Comparison of ENCODE assay signal across 21 cellular contexts in genomic region chr16:69323428-69323827, GRCh38. TPM values are rescaled to one million over a fixed set of nuclear protein-coding genes. Genes with fewer than 3 reads are reported as not detected.
DNase-seq lines count a peak whose midpoint lies in the region; ATAC-seq and TF ChIP-seq lines count a peak whose summit lies in the region.
"Had no signal": no experiment of that assay in that cellular context is flagged by ENCODE, and none has a peak within 500 bp of the region (broad histone marks: within the 10 kb centered on the region; RNA-seq: fewer than 3 reads in every experiment).

No MANE protein-coding gene starts in this region.

- no peak overlapping the region for H3K4me3 Mint-ChIP-seq in GM23338
- H3K4me3 Mint-ChIP-seq: CD8-positive, alpha-beta memory T cell had no signal

- H3K27ac Mint-ChIP-seq in GM23338: no peak overlapping the region

- H3K9me3 ChIP-seq in skeletal muscle tissue (ENCODE audit: control insufficient read depth in 3 of 3, low read length in 3 of 3): no peaks in the 10 kb centered on the region
- no peaks in the 10 kb centered on the region for H3K9me3 ChIP-seq in HAP-1
- no peaks in the 10 kb centered on the region for H3K9me3 ChIP-seq in left ventricle myocardium inferior (replicated peaks)
- H3K9me3 ChIP-seq: BE2C, SJSA1 had no signal

- no peaks in the 10 kb centered on the region for H3K9me3 Mint-ChIP-seq in GM23338
- H3K9me3 Mint-ChIP-seq: CD8-positive, alpha-beta memory T cell had no signal

- ATAC-seq in GM23338 (no peak), HG03432 (IDR thresholded peaks at IDR 0.05; ENCODE audit: unreplicated experiment) (no peak)
- ATAC-seq: HCT116, PC-3 had no signal

- H3K27me3 ChIP-seq in GM23338 (ENCODE audit: insufficient read depth): no peaks in the 10 kb centered on the region
- H3K27me3 ChIP-seq in skeletal muscle tissue (ENCODE audit: control insufficient read depth in 3 of 3, insufficient read depth in 3 of 3, low read length in 3 of 3): no peaks in the 10 kb centered on the region
- no peaks in the 10 kb centered on the region for H3K27me3 ChIP-seq in HAP-1 (ENCODE audit: low read depth)
- H3K27me3 ChIP-seq in left ventricle myocardium inferior (ENCODE audit: low read depth): no peaks in the 10 kb centered on the region
- H3K27me3 ChIP-seq: BE2C, SJSA1 had no signal

- H3K27ac ChIP-seq in 22Rv1 (peak overlapping the region; percentile 20; the same call in 1 of the 2 replicates), GM23338 (ENCODE audit: low read depth) (peak overlapping the region; percentile 39; the same call in 1 of the 2 replicates), skeletal muscle tissue (ENCODE audit: low read depth, low read length) (peak overlapping the region; percentile 86), left ventricle myocardium inferior (replicated peaks) (no peak overlapping the region)
- H3K27ac ChIP-seq: KMS-11, SJSA1 had no signal

- intact Hi-C loops in left ventricle myocardium inferior (cut with micrococcal nuclease): no loop called here

- in situ Hi-C loops in HAP-1 (cut with MboI; ENCODE audit: low sequenced_read_pairs): no loop called here

- no peak overlapping the region for H2AFZ ChIP-seq in GM23338

- peak overlapping the region in 1 of 3 donors; percentile 54 for H3K9ac ChIP-seq in skeletal muscle tissue (ENCODE audit: low read depth in 1 of 3, low read length in 3 of 3)
- H3K9ac ChIP-seq: KMS-11 had no signal

- TF ChIP-seq CTCF in 22Rv1 (IDR thresholded peaks at IDR 0.05) (no peak), GM23338 (conservative IDR thresholded peaks at IDR 0.05; ENCODE audit: low read depth in 2 of 2) (no peak), left ventricle myocardium inferior (IDR thresholded peaks at IDR 0.05; ENCODE audit: borderline replicate concordance) (no peak)

- no peak overlapping the region for H3K4me2 ChIP-seq in GM23338
- H3K4me2 ChIP-seq: KMS-11 had no signal

- H3F3A ChIP-seq in GM23338 (replicated peaks; ENCODE audit: low read depth): peaks cover 23% of the 10 kb centered on the region; the same call in 1 of the 2 replicates

- H3K4me3 ChIP-seq in GM23338 (no peak overlapping the region), skeletal muscle tissue (ENCODE audit: low read length in 3 of 3) (no peak overlapping the region), HAP-1 (no peak overlapping the region), left ventricle myocardium inferior (no peak overlapping the region)
- H3K4me3 ChIP-seq: SJSA1 had no signal

- H3K4me1 ChIP-seq in GM23338 (ENCODE audit: insufficient read depth) (peaks cover 11% of the 10 kb centered on the region), skeletal muscle tissue (ENCODE audit: control insufficient read depth in 3 of 3, insufficient read depth in 3 of 3, low read length in 3 of 3) (peaks cover 27 to 57% (median 45%) of the 10 kb centered on the region in 3 donors), HAP-1 (peaks cover 7% of the 10 kb centered on the region), left ventricle myocardium inferior (peaks cover 42% of the 10 kb centered on the region)

- H3K79me2 ChIP-seq in GM23338 (replicated peaks; ENCODE audit: insufficient read depth): peaks cover 41% of the 10 kb centered on the region

- H3K36me3 ChIP-seq in GM23338 (ENCODE audit: insufficient read depth) (peaks cover 15% of the 10 kb centered on the region), skeletal muscle tissue (ENCODE audit: control insufficient read depth in 3 of 3, insufficient read depth in 3 of 3, low read length in 3 of 3) (peaks cover 62 to 69% (median 66%) of the 10 kb centered on the region in 3 donors), HAP-1 (replicated peaks) (peaks cover 91% of the 10 kb centered on the region), left ventricle myocardium inferior (peaks cover 88% of the 10 kb centered on the region)

- H4K20me1 ChIP-seq in GM23338 (replicated peaks; ENCODE audit: insufficient read depth): peaks cover 42% of the 10 kb centered on the region

- no peaks in the 10 kb centered on the region for H3K9me2 ChIP-seq in GM23338 (ENCODE audit: insufficient read depth)

- H3K36me3 Mint-ChIP-seq in GM23338 (ENCODE audit: low read depth): peaks cover 89% of the 10 kb centered on the region

- DNase-seq in GM23338 (ENCODE audit: low spot score) (no peak), kidney tubule cell (ENCODE audit: low spot score) (peak; percentile 25), HAP-1 (ENCODE audit: low spot score in 2 of 2) (no peak), left ventricle myocardium inferior (no peak)
- DNase-seq: BE2C; CD8-positive, alpha-beta memory T cell; DMS79; NCI-H1048; NCI-H1436 treated with DMSO at 0.1 percent for 48 hours; NCI-H2029 treated with DMSO at 0.1 percent for 48 hours; NCI-H2171 treated with DMSO at 0.1 percent for 48 hours; NCI-H774; PC-3 had no signal

- peaks cover 21% of the 10 kb centered on the region for H3K27me3 Mint-ChIP-seq in GM23338 (ENCODE audit: insufficient read depth, low read depth, poor library complexity)
- H3K27me3 Mint-ChIP-seq: CD8-positive, alpha-beta memory T cell had no signal

- H3K4me1 Mint-ChIP-seq in GM23338: peaks cover 8% of the 10 kb centered on the region

TF ChIP-seq in GM23338, 12 proteins besides CTCF, POLR2A, EP300 and RAD21:
- TF ChIP-seq NANOG (IDR thresholded peaks at IDR 0.05; ENCODE audit: borderline replicate concordance): no peak
- no peak for TF ChIP-seq STAT1 (IDR thresholded peaks at IDR 0.05; ENCODE audit: unreplicated experiment)
- TF ChIP-seq JUNB (IDR thresholded peaks at IDR 0.05; ENCODE audit: unreplicated experiment): no peak
- TF ChIP-seq ETS1 (IDR thresholded peaks at IDR 0.05): no peak
- TF ChIP-seq CREB1 (CRISPR knock-in tag; IDR thresholded peaks at IDR 0.05; ENCODE audit: low read depth): no peak
TF ChIP-seq in GM23338: peak in this region for 0.

RNA-seq across cellular contexts. Expression of gene PDF, which starts 7.0 kb away (rescaled TPM):
- total RNA-seq in GM23338 (2014; rRNA removed; shearing (Covaris generic)): 43.4 and 48.7 TPM in 2 replicates
- polyA plus RNA-seq in GM23338 (2016; fragmentation: Nextera tagmentation; extraction: Ambion mirVana): 16.2 and 18.8 TPM in 2 replicates
- total RNA-seq in skeletal muscle tissue (6.8 TPM), left ventricle myocardium inferior (6.0 TPM)

RNA-seq across cellular contexts. Expression of gene VPS4A, which starts 12.3 kb away (rescaled TPM):
- 25.2 and 32.7 TPM in 2 replicates for total RNA-seq in GM23338 (2014; rRNA removed; shearing (Covaris generic))
- 28.8 and 29.1 TPM in 2 replicates for polyA plus RNA-seq in GM23338 (2016; fragmentation: Nextera tagmentation; extraction: Ambion mirVana)
- total RNA-seq in skeletal muscle tissue: 25.6 TPM
- 27.4 TPM for total RNA-seq in left ventricle myocardium inferior

RNA-seq across cellular contexts. Expression of gene COG8, which starts 15.9 kb away (rescaled TPM):
- total RNA-seq in GM23338 (2014; rRNA removed; shearing (Covaris generic)): 55.7 and 79.9 TPM in 2 replicates
- polyA plus RNA-seq in GM23338 (2016; fragmentation: Nextera tagmentation; extraction: Ambion mirVana): 18.2 and 21.4 TPM in 2 replicates
- total RNA-seq in skeletal muscle tissue (36.0 TPM), left ventricle myocardium inferior (24.1 TPM)

RNA-seq across cellular contexts. Expression of gene NIP7, which starts 16.1 kb away (rescaled TPM):
- 30.4 and 32.7 TPM in 2 replicates for total RNA-seq in GM23338 (2014; rRNA removed; shearing (Covaris generic))
- polyA plus RNA-seq in GM23338 (2016; fragmentation: Nextera tagmentation; extraction: Ambion mirVana): 42.9 and 47.4 TPM in 2 replicates
- total RNA-seq in skeletal muscle tissue (21.9 TPM), left ventricle myocardium inferior (8.2 TPM)

RNA-seq across cellular contexts. Expression of gene TMED6, which starts 28.2 kb away (rescaled TPM):
- total RNA-seq in GM23338 (2014; rRNA removed; shearing (Covaris generic)): not detected in 2 replicates
- polyA plus RNA-seq in GM23338 (2016; fragmentation: Nextera tagmentation; extraction: Ambion mirVana): 0.29 and 1.3 TPM in 2 replicates
- total RNA-seq in skeletal muscle tissue: not detected
- not detected for total RNA-seq in left ventricle myocardium inferior
- total RNA-seq: M059J, PC-3 had no signal
- polyA plus RNA-seq: AG04450; CD8-positive, alpha-beta memory T cell had no signal
